In the genomic region with DNA sequence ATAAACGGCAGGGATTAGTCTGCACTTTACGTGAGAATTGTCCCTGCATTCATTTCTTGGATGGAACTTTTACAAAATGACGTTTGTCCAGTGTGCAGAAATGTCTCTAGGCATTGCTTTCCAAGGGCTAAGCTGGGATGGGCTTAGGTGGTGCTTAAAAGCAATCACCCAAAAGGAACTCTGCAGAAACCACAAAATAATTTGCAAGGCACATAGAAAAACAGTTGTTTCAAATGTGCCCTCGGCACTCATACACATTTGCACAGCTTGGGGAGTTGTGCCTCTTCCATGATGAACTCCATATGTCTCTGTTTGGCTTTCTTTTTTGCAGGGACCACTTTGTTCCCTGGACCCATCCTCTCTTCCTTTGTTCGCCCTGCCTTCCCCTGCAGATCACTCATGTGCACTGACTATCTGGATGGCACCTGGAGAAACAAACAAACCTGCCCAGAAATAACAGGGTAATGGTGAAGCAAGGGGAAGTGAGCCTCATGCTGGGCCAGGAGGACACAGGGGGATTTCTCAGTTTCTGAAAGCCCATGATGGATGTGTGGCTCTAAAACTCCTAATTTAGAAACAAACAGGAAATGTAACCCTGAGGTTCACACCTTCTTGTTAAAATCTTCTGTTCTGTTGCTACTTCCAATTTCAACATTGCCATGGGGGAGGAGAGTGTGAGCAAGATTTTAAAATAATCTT, we compare ENCODE assay signal across 13 cellular contexts.
DNase-seq lines count a peak whose midpoint lies in the region; ATAC-seq and TF ChIP-seq lines count a peak whose summit lies in the region.
"Had no signal": no experiment of that assay in that cellular context is flagged by ENCODE, and none has a peak within 500 bp of the region (broad histone marks: within the 10 kb centered on the region; RNA-seq: fewer than 3 reads in every experiment).

No MANE protein-coding gene starts in this region.

- H3K27ac Mint-ChIP-seq in activated CD4-positive, alpha-beta T cell treated with anti-CD3 and anti-CD28 coated beads, Interleukin-2, amount 10 ng/mL, durations not matched to agents 24 days and 14 days, result peak overlapping the region; percentile 14
- no peak overlapping the region for H3K27ac Mint-ChIP-seq in activated CD4-positive, alpha-beta T cell treated with anti-CD3 and anti-CD28 coated beads for 36 hours
- H3K27ac Mint-ChIP-seq in HFFc6, result no peak overlapping the region
- H3K27ac Mint-ChIP-seq: activated CD4-positive, alpha-beta memory T cell treated with anti-CD3 and anti-CD28 coated beads for 36 hours had no signal

- H3K4me1 ChIP-seq in MM.1S (ENCODE audit: low read length), result peaks cover 31% of the 10 kb centered on the region
- H3K4me1 ChIP-seq in smooth muscle cell (ENCODE audit: low read depth), result peaks cover 4% of the 10 kb centered on the region
- no peaks in the 10 kb centered on the region for H3K4me1 ChIP-seq in upper lobe of left lung

- intact Hi-C loops in activated CD4-positive, alpha-beta T cell treated with anti-CD3 and anti-CD28 coated beads, Interleukin-2, amount 10 ng/mL, durations not matched to agents 24 days and 14 days (cut with micrococcal nuclease), result no loop called here
- intact Hi-C loops in activated CD4-positive, alpha-beta T cell treated with anti-CD3 and anti-CD28 coated beads for 36 hours (cut with DNase I, micrococcal nuclease), result no loop called here

- peak overlapping the region; percentile 2 for H3K4me3 Mint-ChIP-seq in activated CD4-positive, alpha-beta T cell treated with anti-CD3 and anti-CD28 coated beads, Interleukin-2, amount 10 ng/mL, durations not matched to agents 24 days and 14 days
- H3K4me3 Mint-ChIP-seq in activated CD4-positive, alpha-beta T cell treated with anti-CD3 and anti-CD28 coated beads for 36 hours, result no peak overlapping the region
- H3K4me3 Mint-ChIP-seq in HFFc6, result no peak overlapping the region; the same call in 1 of the 2 replicates
- H3K4me3 Mint-ChIP-seq: activated CD4-positive, alpha-beta memory T cell treated with anti-CD3 and anti-CD28 coated beads for 36 hours had no signal

- no peaks in the 10 kb centered on the region for H3K9me2 ChIP-seq in MM.1S (replicated peaks; ENCODE audit: insufficient read depth, low read length)

- H3F3A ChIP-seq in MM.1S (ENCODE audit: insufficient read depth, low read length) (peaks cover 20% of the 10 kb centered on the region), smooth muscle cell (ENCODE audit: low read depth) (no peaks in the 10 kb centered on the region)

- H3K36me3 Mint-ChIP-seq in activated CD4-positive, alpha-beta T cell treated with anti-CD3 and anti-CD28 coated beads, Interleukin-2, amount 10 ng/mL, durations not matched to agents 24 days and 14 days (ENCODE audit: low read depth), result no peaks in the 10 kb centered on the region
- H3K36me3 Mint-ChIP-seq in activated CD4-positive, alpha-beta T cell treated with anti-CD3 and anti-CD28 coated beads for 36 hours (ENCODE audit: low read depth), result no peaks in the 10 kb centered on the region
- no peaks in the 10 kb centered on the region for H3K36me3 Mint-ChIP-seq in HFFc6 (ENCODE audit: low read depth)
- H3K36me3 Mint-ChIP-seq: activated CD4-positive, alpha-beta memory T cell treated with anti-CD3 and anti-CD28 coated beads for 36 hours had no signal

- peaks cover 8% of the 10 kb centered on the region for H3K4me1 Mint-ChIP-seq in activated CD4-positive, alpha-beta T cell treated with anti-CD3 and anti-CD28 coated beads, Interleukin-2, amount 10 ng/mL, durations not matched to agents 24 days and 14 days
- no peaks in the 10 kb centered on the region for H3K4me1 Mint-ChIP-seq in activated CD4-positive, alpha-beta T cell treated with anti-CD3 and anti-CD28 coated beads for 36 hours
- H3K4me1 Mint-ChIP-seq in HFFc6 (ENCODE audit: low read depth), result peaks cover 42% of the 10 kb centered on the region

- 48% methylated on average over 5 of the region's 5 CpGs for WGBS in smooth muscle cell (ENCODE audit: low lambda C conversion rate)
- 57 to 59% methylated on average over 5 of the region's 5 CpGs for WGBS in upper lobe of left lung, 2 donors

- TF ChIP-seq CTCF in HFFc6 (IDR thresholded peaks at IDR 0.05) (no peak), MM.1S (IDR thresholded peaks at IDR 0.05; ENCODE audit: low read length) (no peak), smooth muscle cell (IDR thresholded peaks at IDR 0.05; ENCODE audit: borderline replicate concordance, insufficient read depth, poor library complexity, severe bottlenecking) (no peak), upper lobe of left lung (IDR thresholded peaks at IDR 0.05) (no peak)

- H3K79me2 ChIP-seq in MM.1S (ENCODE audit: low read length) (no peaks in the 10 kb centered on the region), smooth muscle cell (ENCODE audit: low read depth) (no peaks in the 10 kb centered on the region)

- DNase-seq in activated CD4-positive, alpha-beta T cell treated with anti-CD3 and anti-CD28 coated beads, Interleukin-2, amount 10 ng/mL, durations not matched to agents 24 days and 14 days, result peak; percentile 55
- DNase-seq in activated CD4-positive, alpha-beta T cell treated with anti-CD3 and anti-CD28 coated beads for 36 hours, result no peak
- peak; percentile 30 for DNase-seq in HFFc6
- peak; percentile 86 for DNase-seq in MM.1S
- no peak for DNase-seq in smooth muscle cell (lab: John Stamatoyannopoulos, UW; ENCODE audit: unreplicated experiment)
- no peak for DNase-seq in C1 segment of cervical spinal cord (lab: John Stamatoyannopoulos, UW)
- no peak for DNase-seq in upper lobe of left lung
- no peak for DNase-seq in OCI-M1 (lab: John Stamatoyannopoulos, UW)
- DNase-seq: activated CD4-positive, alpha-beta memory T cell treated with anti-CD3 and anti-CD28 coated beads for 36 hours; body of pancreas; GDM1; NCI-H2081 treated with DMSO at 0.1 percent for 48 hours had no signal

- H4K20me1 ChIP-seq in MM.1S (ENCODE audit: insufficient read depth, low read length), result no peaks in the 10 kb centered on the region
- no peaks in the 10 kb centered on the region for H4K20me1 ChIP-seq in smooth muscle cell (ENCODE audit: low read depth)

- no peaks in the 10 kb centered on the region for H3K9me3 Mint-ChIP-seq in activated CD4-positive, alpha-beta T cell treated with anti-CD3 and anti-CD28 coated beads, Interleukin-2, amount 10 ng/mL, durations not matched to agents 24 days and 14 days
- no peaks in the 10 kb centered on the region for H3K9me3 Mint-ChIP-seq in activated CD4-positive, alpha-beta T cell treated with anti-CD3 and anti-CD28 coated beads for 36 hours (ENCODE audit: low read depth)
- no peaks in the 10 kb centered on the region for H3K9me3 Mint-ChIP-seq in HFFc6
- H3K9me3 Mint-ChIP-seq: activated CD4-positive, alpha-beta memory T cell treated with anti-CD3 and anti-CD28 coated beads for 36 hours had no signal

- H3K27me3 Mint-ChIP-seq in activated CD4-positive, alpha-beta T cell treated with anti-CD3 and anti-CD28 coated beads, Interleukin-2, amount 10 ng/mL, durations not matched to agents 24 days and 14 days, result peaks cover 8% of the 10 kb centered on the region
- H3K27me3 Mint-ChIP-seq in activated CD4-positive, alpha-beta T cell treated with anti-CD3 and anti-CD28 coated beads for 36 hours, result peaks cover 4% of the 10 kb centered on the region
- peaks cover 36% of the 10 kb centered on the region for H3K27me3 Mint-ChIP-seq in HFFc6 (ENCODE audit: insufficient read depth)

- H3K4me2 ChIP-seq in MM.1S (ENCODE audit: low read depth, low read length), result peak overlapping the region; percentile 67
- H3K4me2 ChIP-seq in smooth muscle cell, result peak overlapping the region; percentile 5

- POLR2A ChIA-PET in activated CD4-positive, alpha-beta T cell treated with anti-CD3 and anti-CD28 coated beads for 36 hours (lab: Charles Lee), result no interaction called here

- H3K27me3 ChIP-seq in MM.1S (replicated peaks; ENCODE audit: insufficient read depth, low read length) (no peaks in the 10 kb centered on the region), smooth muscle cell (ENCODE audit: low read depth) (peaks cover 1% of the 10 kb centered on the region), upper lobe of left lung (no peaks in the 10 kb centered on the region)
- H3K27me3 ChIP-seq: body of pancreas had no signal

- H3K9me3 ChIP-seq in MM.1S (replicated peaks; ENCODE audit: insufficient read depth, low read length), result no peaks in the 10 kb centered on the region
- H3K9me3 ChIP-seq in smooth muscle cell (replicated peaks; ENCODE audit: low read depth), result no peaks in the 10 kb centered on the region
- no peaks in the 10 kb centered on the region for H3K9me3 ChIP-seq in upper lobe of left lung
- H3K9me3 ChIP-seq: body of pancreas had no signal

- peak overlapping the region; percentile 54 for H3K9ac ChIP-seq in MM.1S (ENCODE audit: low read length)
- H3K9ac ChIP-seq in smooth muscle cell (ENCODE audit: low read depth), result no peak overlapping the region

- H3K36me3 ChIP-seq in MM.1S (replicated peaks; ENCODE audit: insufficient read depth, low read length) (no peaks in the 10 kb centered on the region), smooth muscle cell (ENCODE audit: low read depth) (no peaks in the 10 kb centered on the region), upper lobe of left lung (no peaks in the 10 kb centered on the region)

- CTCF ChIA-PET in activated CD4-positive, alpha-beta T cell treated with anti-CD3 and anti-CD28 coated beads for 36 hours (lab: Charles Lee), result no interaction called here

- H3K27ac ChIP-seq in MM.1S (ENCODE audit: low read length) (peak overlapping the region; percentile 94), smooth muscle cell (ENCODE audit: low read depth) (no peak overlapping the region), upper lobe of left lung (no peak overlapping the region)
- H3K27ac ChIP-seq: body of pancreas had no signal

- H3K4me3 ChIP-seq in MM.1S (ENCODE audit: low read length), result peak overlapping the region; percentile 9; the same call in 1 of the 2 replicates
- H3K4me3 ChIP-seq in smooth muscle cell, result no peak overlapping the region
- no peak overlapping the region for H3K4me3 ChIP-seq in upper lobe of left lung
- H3K4me3 ChIP-seq: body of pancreas had no signal

- no peak for TF ChIP-seq EP300 in upper lobe of left lung (IDR thresholded peaks at IDR 0.05)

- TF ChIP-seq POLR2A in upper lobe of left lung (IDR thresholded peaks at IDR 0.05), result no peak

- H2AFZ ChIP-seq in MM.1S (ENCODE audit: low read length), result peak overlapping the region; percentile 22; the same call in 1 of the 2 replicates
- no peak overlapping the region for H2AFZ ChIP-seq in smooth muscle cell (ENCODE audit: low read depth)

- ATAC-seq in activated CD4-positive, alpha-beta T cell treated with anti-CD3 and anti-CD28 coated beads for 36 hours, result no peak
- ATAC-seq in upper lobe of left lung (ENCODE audit: low FRiP score in 2 of 2), result no peak
- ATAC-seq: body of pancreas, SK-N-SH treated with all-trans-retinoic acid at 6 μM for 48 hours had no signal

Comparison
In these comparisons a context has a peak if more than half of its experiments do, and no peak if none do; other contexts are left out.
1. DNase-seq: peak in activated CD4-positive, alpha-beta T cell treated with anti-CD3 and anti-CD28 coated beads, Interleukin-2, amount 10 ng/mL, durations not matched to agents 24 days and 14 days (single experiment), HFFc6 (single experiment) and MM.1S (single experiment); none in activated CD4-positive, alpha-beta T cell treated with anti-CD3 and anti-CD28 coated beads for 36 hours (single experiment), smooth muscle cell (single experiment), C1 segment of cervical spinal cord (0 of 14), upper lobe of left lung (0 of 2) and OCI-M1 (single experiment).